8 cellular contexts compared by ENCODE assay signal in the genomic region with DNA sequence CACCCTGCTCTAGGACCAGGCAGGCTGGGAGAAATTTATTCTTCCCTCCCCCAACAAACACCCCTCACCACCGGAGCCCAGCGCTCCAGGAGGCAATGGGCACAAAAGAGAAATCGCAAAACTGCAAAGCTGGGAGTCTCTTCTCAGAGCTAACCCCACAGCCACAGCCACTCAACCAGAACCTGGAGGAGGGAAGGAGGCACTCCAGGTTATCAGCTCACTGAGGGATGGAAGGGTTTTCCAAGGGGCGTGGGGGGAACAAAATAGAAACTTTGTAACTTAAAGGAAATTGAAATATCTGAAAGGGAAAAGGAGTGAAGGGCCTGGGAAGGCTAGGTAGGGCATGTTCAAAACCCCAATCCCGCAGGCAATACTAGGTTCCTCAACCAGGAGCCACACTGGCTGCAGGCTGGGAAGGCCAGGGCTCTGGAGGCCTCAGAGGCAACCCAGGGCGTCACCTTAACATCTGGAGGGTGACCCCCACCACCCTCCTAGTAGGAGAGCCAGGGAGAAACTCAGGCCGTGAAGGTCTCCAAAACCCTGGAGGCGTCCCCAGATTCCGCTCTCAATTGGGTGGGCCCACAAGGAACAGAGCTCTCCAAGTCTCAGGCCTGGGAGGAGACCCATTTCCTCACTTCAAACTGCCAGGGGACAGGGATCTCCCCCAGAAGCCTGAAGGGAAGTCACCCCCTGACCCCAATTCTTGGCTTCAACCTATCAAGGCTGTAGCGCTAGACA. TPM values are rescaled to one million over a fixed set of nuclear protein-coding genes. Genes with fewer than 3 reads are reported as not detected.
DNase-seq lines count a peak whose midpoint lies in the region; ATAC-seq, FAIRE-seq and TF ChIP-seq lines count a peak whose summit lies in the region.

No MANE protein-coding gene starts in this region.

- H3K4me1 ChIP-seq in keratinocyte (ENCODE audit: control insufficient read depth, extremely low read depth, insufficient read depth, low read length) (peaks cover 53% of the 10 kb centered on the region), testis (peaks cover 34% of the 10 kb centered on the region)

- peak overlapping the region; percentile 83 for H3K9ac ChIP-seq in keratinocyte (ENCODE audit: control insufficient read depth, extremely low read depth, insufficient read depth, low read length)

- no peaks in the 10 kb centered on the region for H4K20me1 ChIP-seq in keratinocyte (ENCODE audit: control insufficient read depth, extremely low read depth, insufficient read depth, low read length)

- peak overlapping the region; percentile 51 for H3K4me3 Mint-ChIP-seq in activated T-cell treated with anti-CD3 and anti-CD28 coated beads, Interleukin-2, amount 50 U/mL, for 4 hours
- peak overlapping the region; percentile 42 for H3K4me3 Mint-ChIP-seq in activated naive CD8-positive, alpha-beta T cell treated with anti-CD3 and anti-CD28 coated beads, Interleukin-2, amount 50 U/mL, for 24 hours

- H3K36me3 ChIP-seq in keratinocyte (ENCODE audit: control insufficient read depth in 2 of 2, extremely low read depth in 1 of 2, insufficient read depth in 2 of 2, low read length in 2 of 2), result peaks cover 1 to 8% of the 10 kb centered on the region in 2 experiments
- H3K36me3 ChIP-seq in testis (ENCODE audit: low read depth, missing control alignments), result no peaks in the 10 kb centered on the region
- H3K36me3 ChIP-seq in WERI-Rb-1, result peaks cover 21% of the 10 kb centered on the region

- dilution Hi-C loops in keratinocyte (cut with MboI; ENCODE audit: extremely low pct_ligation_motif_present, low sequenced_read_pairs), result no loop called here

- ATAC-seq in activated T-cell treated with anti-CD3 and anti-CD28 coated beads, Interleukin-2, amount 50 U/mL, for 4 hours, result no peak
- no peak for ATAC-seq in activated naive CD8-positive, alpha-beta T cell treated with anti-CD3 and anti-CD28 coated beads, Interleukin-2, amount 50 U/mL, for 24 hours

- H3K27ac Mint-ChIP-seq in activated naive CD8-positive, alpha-beta T cell treated with anti-CD3 and anti-CD28 coated beads, Interleukin-2, amount 50 U/mL, for 24 hours, result no peak overlapping the region

- no peak for TF ChIP-seq CTCF in keratinocyte (optimal IDR thresholded peaks at IDR 0.05 in 1 of 3, IDR thresholded peaks at IDR 0.05 in 1 of 3, conservative IDR thresholded peaks at IDR 0.05 in 1 of 3; ENCODE audit: extremely low read depth in 1 of 3, insufficient read depth in 2 of 3, low read length in 3 of 3)
- no peak for TF ChIP-seq CTCF in testis (IDR thresholded peaks at IDR 0.05)
- TF ChIP-seq CTCF in D721Med (IDR thresholded peaks at IDR 0.05; ENCODE audit: insufficient read depth, missing control alignments), result no peak
- no peak for TF ChIP-seq CTCF in WERI-Rb-1 (IDR thresholded peaks at IDR 0.05; ENCODE audit: low read depth, low read length)

- peaks cover 12% of the 10 kb centered on the region for H3K36me3 Mint-ChIP-seq in activated T-cell treated with anti-CD3 and anti-CD28 coated beads, Interleukin-2, amount 50 U/mL, for 4 hours (ENCODE audit: insufficient read depth)
- H3K36me3 Mint-ChIP-seq in activated naive CD8-positive, alpha-beta T cell treated with anti-CD3 and anti-CD28 coated beads, Interleukin-2, amount 50 U/mL, for 24 hours (ENCODE audit: low read depth), result peaks cover 3% of the 10 kb centered on the region

- no peaks in the 10 kb centered on the region for H3K9me3 ChIP-seq in keratinocyte (ENCODE audit: control insufficient read depth, low read depth, low read length)
- H3K9me3 ChIP-seq in testis, result no peaks in the 10 kb centered on the region
- H3K9me3 ChIP-seq in WERI-Rb-1 (ENCODE audit: severe bottlenecking), result no peaks in the 10 kb centered on the region

- intact Hi-C loops in testis (cut with DNase I; ENCODE audit: low total_unique reads), result no loop called here

- peaks cover 3% of the 10 kb centered on the region for H3K9me1 ChIP-seq in keratinocyte (ENCODE audit: control insufficient read depth, extremely low read depth, insufficient read depth, low read length)

- no peaks in the 10 kb centered on the region for H3K27me3 Mint-ChIP-seq in activated T-cell treated with anti-CD3 and anti-CD28 coated beads, Interleukin-2, amount 50 U/mL, for 4 hours (ENCODE audit: low read depth)
- H3K27me3 Mint-ChIP-seq in activated naive CD8-positive, alpha-beta T cell treated with anti-CD3 and anti-CD28 coated beads, Interleukin-2, amount 50 U/mL, for 24 hours, result no peaks in the 10 kb centered on the region

- WGBS in testis, 2 donors, result 59 to 60% methylated on average over 9 to 10 of the region's 10 CpGs

- FAIRE-seq in keratinocyte (lab: Jason Lieb, UNC), result no peak
- FAIRE-seq in D721Med (lab: Jason Lieb, UNC), result no peak

- H3K4me3 ChIP-seq in keratinocyte (ENCODE audit: control insufficient read depth in 2 of 3, extremely low read depth in 1 of 3, insufficient read depth in 2 of 3, low read depth in 1 of 3, low read length in 3 of 3), result peak overlapping the region; percentile 48 to 72 (median 56)
- peak overlapping the region in 1 of 2 donors; percentile 59 for H3K4me3 ChIP-seq in testis
- no peak overlapping the region for H3K4me3 ChIP-seq in WERI-Rb-1 (ENCODE audit: low read depth, low read length)

- no peak for TF ChIP-seq POLR2A in testis (IDR thresholded peaks at IDR 0.05)

- H3K27ac ChIP-seq in keratinocyte (ENCODE audit: control insufficient read depth, insufficient read depth, low read length) (peak overlapping the region; percentile 96), testis (no peak overlapping the region), WERI-Rb-1 (no peak overlapping the region)

- no peak for DNase-seq in activated T-cell treated with anti-CD3 and anti-CD28 coated beads, Interleukin-2, amount 50 U/mL, for 4 hours
- DNase-seq in activated T-cell treated with anti-CD3 and anti-CD28 coated beads, Interleukin-2, amount 50 U/mL, for 48 hours, result no peak
- no peak for DNase-seq in activated naive CD8-positive, alpha-beta T cell treated with anti-CD3 and anti-CD28 coated beads, Interleukin-2, amount 50 U/mL, for 24 hours
- DNase-seq in keratinocyte (ENCODE audit: low read depth, low spot score), result no peak
- peak; percentile 59 for DNase-seq in testis
- DNase-seq in D721Med (ENCODE audit: insufficient read length, low spot score), result no peak
- no peak for DNase-seq in NCI-H1694 (lab: John Stamatoyannopoulos, UW)
- DNase-seq in WERI-Rb-1, result no peak

- H3K4me1 Mint-ChIP-seq in activated T-cell treated with anti-CD3 and anti-CD28 coated beads, Interleukin-2, amount 50 U/mL, for 4 hours (ENCODE audit: low read depth), result peaks cover 32% of the 10 kb centered on the region
- peaks cover 29% of the 10 kb centered on the region for H3K4me1 Mint-ChIP-seq in activated naive CD8-positive, alpha-beta T cell treated with anti-CD3 and anti-CD28 coated beads, Interleukin-2, amount 50 U/mL, for 24 hours

- H3K27me3 ChIP-seq in keratinocyte (ENCODE audit: control insufficient read depth, extremely low read depth, insufficient read depth, low read length) (no peaks in the 10 kb centered on the region), testis (no peaks in the 10 kb centered on the region), WERI-Rb-1 (ENCODE audit: insufficient read depth, low read depth, severe bottlenecking) (no peaks in the 10 kb centered on the region)

- peak overlapping the region; percentile 88 for H3K4me2 ChIP-seq in keratinocyte (ENCODE audit: control insufficient read depth, extremely low read depth, insufficient read depth, low read depth, low read length)

- peak overlapping the region; percentile 55 for H2AFZ ChIP-seq in keratinocyte (ENCODE audit: control insufficient read depth, low read length)

- no peaks in the 10 kb centered on the region for H3K9me3 Mint-ChIP-seq in activated T-cell treated with anti-CD3 and anti-CD28 coated beads, Interleukin-2, amount 50 U/mL, for 4 hours
- no peaks in the 10 kb centered on the region for H3K9me3 Mint-ChIP-seq in activated naive CD8-positive, alpha-beta T cell treated with anti-CD3 and anti-CD28 coated beads, Interleukin-2, amount 50 U/mL, for 24 hours

- H3K79me2 ChIP-seq in keratinocyte (ENCODE audit: control insufficient read depth, insufficient read depth, low read length), result no peaks in the 10 kb centered on the region

RNA-seq across cellular contexts. Expression of gene KDM2B, which starts 3.2 kb away (rescaled TPM):
- 10 to 100 TPM; 47.3 to 51.8 (median 48.6) TPM for total RNA-seq in activated T-cell treated with anti-CD3 and anti-CD28 coated beads, Interleukin-2, amount 50 U/mL, for 4 hours
- polyA plus RNA-seq in keratinocyte (10.0 to 13.9 TPM (median 10.3 TPM) in 3 replicates), testis (ENCODE audit: insufficient read depth, low read depth, low replicate concordance) (30.4 TPM)
- polyA plus RNA-seq in keratinocyte (2011; ENCODE audit: low read depth), result 9.4 TPM
- 7.9 and 9.5 TPM in 2 replicates for polyA plus RNA-seq in keratinocyte (2011; cell fraction: cytosol; rRNA removed)
- polyA plus RNA-seq in keratinocyte (2011; cell fraction: nucleus; rRNA removed), result 21.3 and 27.0 TPM in 2 replicates
- 14.1 and 15.5 TPM in 2 replicates for polyA plus RNA-seq in keratinocyte (2012; ENCODE audit: low replicate concordance)
- polyA minus RNA-seq in keratinocyte, result 26.6 to 81.5 TPM (median 27.8 TPM) in 3 replicates
- 13.4 TPM for polyA minus RNA-seq in keratinocyte (2011; cell fraction: cytosol; rRNA and poly(A)+ RNA removed)
- 10.6 and 24.5 TPM in 2 replicates for polyA minus RNA-seq in keratinocyte (2011; cell fraction: nucleus; rRNA and poly(A)+ RNA removed)
- total RNA-seq in testis, result 10 to 100 TPM; 54.9 to 59.8 TPM

RNA-seq across cellular contexts. Expression of gene ORAI1, which starts 48.7 kb away (rescaled TPM):
- total RNA-seq in activated T-cell treated with anti-CD3 and anti-CD28 coated beads, Interleukin-2, amount 50 U/mL, for 4 hours, result 10 to 100 TPM; 46.2 to 49.8 (median 48.9) TPM
- polyA plus RNA-seq in keratinocyte, result 17.1 to 29.4 TPM (median 26.4 TPM) in 3 replicates
- polyA plus RNA-seq in keratinocyte (2011; ENCODE audit: low read depth), result 2.9 TPM
- polyA plus RNA-seq in keratinocyte (2011; cell fraction: cytosol; rRNA removed), result 31.1 and 63.8 TPM in 2 replicates
- polyA plus RNA-seq in keratinocyte (2011; cell fraction: nucleus; rRNA removed), result 14.4 and 25.0 TPM in 2 replicates
- 18.7 and 40.0 TPM in 2 replicates for polyA plus RNA-seq in keratinocyte (2012; ENCODE audit: low replicate concordance)
- polyA minus RNA-seq in keratinocyte, result 24.1 to 41.4 TPM (median 25.1 TPM) in 3 replicates
- 87.5 TPM for polyA minus RNA-seq in keratinocyte (2011; cell fraction: cytosol; rRNA and poly(A)+ RNA removed)
- polyA minus RNA-seq in keratinocyte (2011; cell fraction: nucleus; rRNA and poly(A)+ RNA removed), result 12.6 and 17.3 TPM in 2 replicates
- total RNA-seq in testis, result 10 to 100 TPM; 46.8 to 70.7 TPM
- 30.3 TPM for polyA plus RNA-seq in testis (ENCODE audit: insufficient read depth, low read depth, low replicate concordance)
